Comparison of ENCODE assay signal across 28 cellular contexts in the genomic region with DNA sequence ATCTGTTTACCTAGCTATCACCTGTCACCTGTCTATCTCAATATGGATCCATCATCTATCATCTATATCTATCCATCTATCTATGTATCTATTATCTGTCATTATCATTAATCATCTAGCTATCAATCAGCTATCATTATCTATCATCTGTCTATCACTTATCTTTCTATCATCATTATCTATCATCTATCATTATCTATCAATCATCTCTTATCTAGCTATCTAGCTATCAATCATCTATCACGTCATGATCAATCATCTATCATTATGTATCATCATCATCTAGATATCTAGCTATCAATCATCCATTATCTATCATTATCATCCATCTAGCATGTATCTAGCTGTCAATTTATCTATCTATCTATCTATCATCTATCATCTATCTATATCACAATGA.
"Had no signal": no experiment of that assay in that cellular context is flagged by ENCODE, and none has a peak within 500 bp of the region (broad histone marks: within the 10 kb centered on the region; RNA-seq: fewer than 3 reads in every experiment).

No MANE protein-coding gene starts in this region.

- H3K27ac Mint-ChIP-seq: activated CD4-positive, alpha-beta memory T cell treated with anti-CD3 and anti-CD28 coated beads for 36 hours; activated CD4-positive, alpha-beta T cell treated with anti-CD3 and anti-CD28 coated beads for 36 hours; activated CD4-positive, alpha-beta T cell treated with anti-CD3 and anti-CD28 coated beads, Interleukin-2, amount 10 ng/mL, durations not matched to agents 24 days and 14 days; activated CD8-positive, alpha-beta memory T cell treated with anti-CD3 and anti-CD28 coated beads, Interleukin-2, amount 10 ng/mL, durations not matched to agents 7 days and 5 days; activated CD8-positive, alpha-beta T cell treated with anti-CD3 and anti-CD28 coated beads, Interleukin-2, amount 10 ng/mL, durations not matched to agents 7 days and 5 days; activated naive CD8-positive, alpha-beta T cell; activated T-helper 1 cell treated with anti-CD3 and anti-CD28 coated beads, Interleukin-12 subunit alpha, Interleukin-12 subunit beta, Interleukin-2, Interleukin-4 antibody, amounts not matched to agents 30 ng/mL and 10 ng/mL and 1 ng/mL, durations not matched to agents 14 hours and 24 hours and 36 hours; activated T-helper 2 cell treated with anti-CD3 and anti-CD28 coated beads, Interferon-gamma antibody, Interleukin-2, Interleukin-4, amounts not matched to agents 10 μg/mL and 5 μg/mL and 100 μg/mL, durations not matched to agents 14 hours and 24 hours and 36 hours had no signal

- H3K27ac ChIP-seq: body of pancreas, colonic mucosa, epithelial cell of prostate, esophagus squamous epithelium had no signal

- H3K4me3 ChIP-seq: body of pancreas, colonic mucosa, esophagus squamous epithelium had no signal

- H3K4me3 Mint-ChIP-seq: activated CD4-positive, alpha-beta memory T cell treated with anti-CD3 and anti-CD28 coated beads for 36 hours; activated CD4-positive, alpha-beta T cell treated with anti-CD3 and anti-CD28 coated beads for 36 hours; activated CD4-positive, alpha-beta T cell treated with anti-CD3 and anti-CD28 coated beads, Interleukin-2, amount 10 ng/mL, durations not matched to agents 24 days and 14 days; activated CD8-positive, alpha-beta memory T cell treated with anti-CD3 and anti-CD28 coated beads, Interleukin-2, amount 10 ng/mL, durations not matched to agents 7 days and 5 days; activated CD8-positive, alpha-beta T cell treated with anti-CD3 and anti-CD28 coated beads, Interleukin-2, amount 10 ng/mL, durations not matched to agents 7 days and 5 days; activated naive CD8-positive, alpha-beta T cell; activated T-helper 1 cell treated with anti-CD3 and anti-CD28 coated beads, Interleukin-12 subunit alpha, Interleukin-12 subunit beta, Interleukin-2, Interleukin-4 antibody, amounts not matched to agents 30 ng/mL and 10 ng/mL and 1 ng/mL, durations not matched to agents 14 hours and 24 hours and 36 hours had no signal

- H3K9me3 ChIP-seq: body of pancreas, colonic mucosa, esophagus squamous epithelium had no signal

- H3K9me3 Mint-ChIP-seq: activated CD4-positive, alpha-beta memory T cell treated with anti-CD3 and anti-CD28 coated beads for 36 hours; activated CD4-positive, alpha-beta T cell treated with anti-CD3 and anti-CD28 coated beads, Interleukin-2, amount 10 ng/mL, durations not matched to agents 24 days and 14 days; activated T-helper 1 cell treated with anti-CD3 and anti-CD28 coated beads, Interleukin-12 subunit alpha, Interleukin-12 subunit beta, Interleukin-2, Interleukin-4 antibody, amounts not matched to agents 30 ng/mL and 10 ng/mL and 1 ng/mL, durations not matched to agents 14 hours and 24 hours and 36 hours; activated T-helper 2 cell treated with anti-CD3 and anti-CD28 coated beads, Interferon-gamma antibody, Interleukin-2, Interleukin-4, amounts not matched to agents 10 μg/mL and 5 μg/mL and 100 μg/mL, durations not matched to agents 14 hours and 24 hours and 36 hours had no signal

- H3K27me3 ChIP-seq: body of pancreas, colonic mucosa, esophagus squamous epithelium had no signal

- H3K27me3 Mint-ChIP-seq: activated CD4-positive, alpha-beta memory T cell treated with anti-CD3 and anti-CD28 coated beads for 36 hours; activated CD4-positive, alpha-beta T cell treated with anti-CD3 and anti-CD28 coated beads for 36 hours; activated CD4-positive, alpha-beta T cell treated with anti-CD3 and anti-CD28 coated beads, Interleukin-2, amount 10 ng/mL, durations not matched to agents 24 days and 14 days; activated CD8-positive, alpha-beta memory T cell treated with anti-CD3 and anti-CD28 coated beads, Interleukin-2, amount 10 ng/mL, durations not matched to agents 7 days and 5 days; activated naive CD8-positive, alpha-beta T cell had no signal

- FAIRE-seq: endometrium, endothelial cell of umbilical vein, frontal cortex had no signal

- H3K36me3 Mint-ChIP-seq: activated CD4-positive, alpha-beta memory T cell treated with anti-CD3 and anti-CD28 coated beads for 36 hours; activated CD8-positive, alpha-beta memory T cell treated with anti-CD3 and anti-CD28 coated beads, Interleukin-2, amount 10 ng/mL, durations not matched to agents 7 days and 5 days had no signal

- H3K36me3 ChIP-seq: colonic mucosa had no signal

- DNase-seq: activated CD4-positive, alpha-beta memory T cell treated with anti-CD3 and anti-CD28 coated beads for 36 hours; activated CD4-positive, alpha-beta T cell treated with anti-CD3 and anti-CD28 coated beads for 36 hours; activated CD4-positive, alpha-beta T cell treated with anti-CD3 and anti-CD28 coated beads, Interleukin-2, amount 10 ng/mL, durations not matched to agents 24 days and 14 days; activated CD4-positive, CD25-positive, alpha-beta regulatory T cell; activated CD4-positive, CD25-positive, alpha-beta regulatory T cell treated with anti-CD3 and anti-CD28 coated beads, Interleukin-2, amount 50 U/mL, for 72 hours; activated CD8-positive, alpha-beta memory T cell treated with anti-CD3 and anti-CD28 coated beads, Interleukin-2, amount 10 ng/mL, durations not matched to agents 7 days and 5 days; activated CD8-positive, alpha-beta memory T cell treated with anti-CD3 and anti-CD28 coated beads, Interleukin-2, amount 50 U/mL, for 4 hours; activated CD8-positive, alpha-beta T cell treated with anti-CD3 and anti-CD28 coated beads, Interleukin-2, amount 10 ng/mL, durations not matched to agents 7 days and 5 days; activated effector memory CD4-positive, alpha-beta T cell treated with anti-CD3 and anti-CD28 coated beads, Interleukin-2, amount 50 U/mL, for 16 hours; activated naive CD4-positive, alpha-beta T cell treated with anti-CD3 and anti-CD28 coated beads, Interleukin-2, amount 50 U/mL, for 16 hours; activated T-cell treated with anti-CD3 and anti-CD28 coated beads, Interleukin-2, amount 50 U/mL, for 1 hour; activated T-cell treated with anti-CD3 and anti-CD28 coated beads, Interleukin-2, amount 50 U/mL, for 48 hours; amniotic stem cell; anterior cingulate cortex; body of pancreas; caudate nucleus; colonic mucosa; effector CD8-positive, alpha-beta T cell; esophagus squamous epithelium; head of caudate nucleus; T-helper 2 cell had no signal

- H3K4me1 ChIP-seq: body of pancreas, colonic mucosa, esophagus squamous epithelium had no signal

- ATAC-seq: activated CD4-positive, alpha-beta T cell treated with anti-CD3 and anti-CD28 coated beads for 36 hours; activated CD8-positive, alpha-beta memory T cell treated with anti-CD3 and anti-CD28 coated beads, Interleukin-2, amount 10 ng/mL, durations not matched to agents 7 days and 5 days; activated CD8-positive, alpha-beta T cell treated with anti-CD3 and anti-CD28 coated beads, Interleukin-2, amount 10 ng/mL, durations not matched to agents 7 days and 5 days; body of pancreas had no signal

- H3K4me1 Mint-ChIP-seq: activated CD4-positive, alpha-beta T cell treated with anti-CD3 and anti-CD28 coated beads for 36 hours; activated CD4-positive, alpha-beta T cell treated with anti-CD3 and anti-CD28 coated beads, Interleukin-2, amount 10 ng/mL, durations not matched to agents 24 days and 14 days; activated CD8-positive, alpha-beta memory T cell treated with anti-CD3 and anti-CD28 coated beads, Interleukin-2, amount 10 ng/mL, durations not matched to agents 7 days and 5 days had no signal
